Comparison of ENCODE assay signal across 9 cellular contexts in the genomic region with DNA sequence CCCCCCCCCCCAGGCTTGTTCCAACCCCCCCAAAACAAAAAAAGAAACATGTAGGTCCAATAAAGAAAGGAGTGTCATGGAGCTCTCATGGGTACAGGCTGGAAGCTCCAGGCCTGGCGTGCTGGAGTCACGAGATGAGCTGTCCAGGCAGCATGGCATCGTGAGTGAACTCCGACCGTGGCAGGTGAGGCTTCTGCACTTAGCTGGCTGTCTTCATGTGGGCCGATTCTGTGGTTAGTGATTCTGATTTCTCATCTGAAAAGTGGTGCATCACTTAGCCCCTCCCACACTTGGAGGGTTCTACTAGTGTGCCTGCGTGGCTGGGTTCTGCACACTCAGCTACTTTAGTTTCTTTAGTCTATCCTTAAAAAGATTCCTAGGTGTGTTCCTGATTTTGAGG.
DNase-seq lines count a peak whose midpoint lies in the region; ATAC-seq and TF ChIP-seq lines count a peak whose summit lies in the region.
"Had no signal": no experiment of that assay in that cellular context is flagged by ENCODE, and none has a peak within 500 bp of the region (broad histone marks: within the 10 kb centered on the region; RNA-seq: fewer than 3 reads in every experiment).

No MANE protein-coding gene starts in this region.

- no peaks in the 10 kb centered on the region for H3K27me3 ChIP-seq in MM.1S (replicated peaks; ENCODE audit: insufficient read depth, low read length)
- no peaks in the 10 kb centered on the region for H3K27me3 ChIP-seq in esophagus muscularis mucosa
- H3K27me3 ChIP-seq: cardiac muscle cell had no signal

- WGBS in esophagus muscularis mucosa = 77% methylated on average over 5 of the region's 7 CpGs

- H3K4me3 Mint-ChIP-seq in MCF 10A (ENCODE audit: unreplicated experiment) = no peak overlapping the region

- peak overlapping the region; percentile 44 for H3K4me2 ChIP-seq in MM.1S (ENCODE audit: low read depth, low read length)

- H3K27ac ChIP-seq in MM.1S (ENCODE audit: low read length) = peak overlapping the region; percentile 60
- no peak overlapping the region for H3K27ac ChIP-seq in esophagus muscularis mucosa (replicated peaks in 1 of 4)
- H3K27ac ChIP-seq: cardiac muscle cell had no signal

- no peaks in the 10 kb centered on the region for H3K9me2 ChIP-seq in MM.1S (replicated peaks; ENCODE audit: insufficient read depth, low read length)

- H4K20me1 ChIP-seq in MM.1S (ENCODE audit: insufficient read depth, low read length) = peaks cover 21% of the 10 kb centered on the region

- no peak for ATAC-seq in esophagus mucosa

- no peak for TF ChIP-seq POLR2A in esophagus muscularis mucosa (IDR thresholded peaks at IDR 0.05; ENCODE audit: low read depth)

- no peaks in the 10 kb centered on the region for H3K27me3 Mint-ChIP-seq in MCF 10A (ENCODE audit: insufficient read depth, unreplicated experiment)

- H3K9me3 Mint-ChIP-seq in MCF 10A (ENCODE audit: unreplicated experiment) = no peaks in the 10 kb centered on the region

- TF ChIP-seq CTCF in GM20000 (IDR thresholded peaks at IDR 0.05; ENCODE audit: extremely low read depth, missing control alignments) = no peak
- no peak for TF ChIP-seq CTCF in MM.1S (IDR thresholded peaks at IDR 0.05; ENCODE audit: low read length)
- no peak for TF ChIP-seq CTCF in esophagus muscularis mucosa (IDR thresholded peaks at IDR 0.05)
- TF ChIP-seq CTCF in MCF 10A (IDR thresholded peaks at IDR 0.05; ENCODE audit: unreplicated experiment) = no peak

- H3K27ac Mint-ChIP-seq in MCF 10A (ENCODE audit: low read depth, unreplicated experiment) = no peak overlapping the region

- H3K36me3 Mint-ChIP-seq in MCF 10A (ENCODE audit: insufficient read depth, unreplicated experiment) = peaks cover 6% of the 10 kb centered on the region

- peaks cover 100% of the 10 kb centered on the region for H3K79me2 ChIP-seq in MM.1S (ENCODE audit: low read length)

- no peak for TF ChIP-seq EP300 in esophagus muscularis mucosa (IDR thresholded peaks at IDR 0.05)

- H3K4me1 ChIP-seq in MM.1S (ENCODE audit: low read length) (peaks cover 72% of the 10 kb centered on the region), esophagus muscularis mucosa (peaks cover 33 to 66% (median 44%) of the 10 kb centered on the region in 4 donors)

- H3K4me1 Mint-ChIP-seq in MCF 10A (ENCODE audit: insufficient read depth, unreplicated experiment) = peaks cover 19% of the 10 kb centered on the region

- H3K9me3 ChIP-seq in MM.1S (replicated peaks; ENCODE audit: insufficient read depth, low read length) = no peaks in the 10 kb centered on the region
- H3K9me3 ChIP-seq in esophagus muscularis mucosa = no peaks in the 10 kb centered on the region

- DNase-seq in GM20000 (ENCODE audit: low spot score) = peak; percentile 65
- peak; percentile 82 for DNase-seq in MM.1S
- peak; percentile 73 for DNase-seq in activated naive CD4-positive, alpha-beta T cell treated with Interleukin-2 at 50 U/mL for 16 hours
- DNase-seq in stimulated activated CD8-positive, alpha-beta memory T cell treated with anti-CD3 and anti-CD28 coated beads, Interleukin-12 subunit alpha, Interleukin-12 subunit beta, amount 100 ng/mL, for 1 hour (ENCODE audit: low read depth) = peak; percentile 25
- no peak for DNase-seq in AG08396 (ENCODE audit: low spot score)
- DNase-seq in esophagus muscularis mucosa (ENCODE audit: extremely low spot score) = no peak
- DNase-seq in MCF 10A (ENCODE audit: unreplicated experiment) = no peak

- peak overlapping the region; percentile 20; the same call in 1 of the 2 replicates for H3K9ac ChIP-seq in MM.1S (ENCODE audit: low read length)

- H3K36me3 ChIP-seq in MM.1S (replicated peaks; ENCODE audit: insufficient read depth, low read length) (0 out of 2 replicates have a peak, but pooled peaks cover 4% of the 10 kb centered on the region), esophagus muscularis mucosa (peaks cover 0 to 3% (median 2%) of the 10 kb centered on the region in 4 donors)
- H3K36me3 ChIP-seq: cardiac muscle cell had no signal

- BruUV-seq in MCF 10A (replicated peaks; lab: Mats Ljungman, UMichigan) = no TSS peak

- CTCF ChIA-PET in MCF 10A (lab: Yijun Ruan, JAX) = interaction anchor here (0.5 to 2.5 kb wide), 4 partner anchors 9 to 919 kb away, joined by 3 to 12 read pairs (median 4); no protein-coding TSS in a partner anchor

- POLR2A ChIA-PET in MCF 10A (lab: Yijun Ruan, JAX) = interaction anchor here (0.6 kb wide), 2 partner anchors 44 to 616 kb away, joined by 3 read pairs; no protein-coding TSS in a partner anchor

- intact Hi-C loops in esophagus muscularis mucosa (cut with DNase I) (loop anchor here (10.0 kb wide), 2 partner anchors 247 to 787 kb away; partner anchors contain the start of gene CCNT2), MCF 10A (cut with micrococcal nuclease) (no loop called here)

- no peak overlapping the region for H2AFZ ChIP-seq in MM.1S (ENCODE audit: low read length)

- H3K4me3 ChIP-seq in MM.1S (ENCODE audit: low read length) (peak overlapping the region; percentile 2; the same call in 1 of the 2 replicates), esophagus muscularis mucosa (no peak overlapping the region)
- H3K4me3 ChIP-seq: cardiac muscle cell had no signal

- peaks cover 31% of the 10 kb centered on the region for H3F3A ChIP-seq in MM.1S (ENCODE audit: insufficient read depth, low read length)

Comparison
In these comparisons a context has a peak if more than half of its experiments do, and no peak if none do; other contexts are left out.
1. DNase-seq: peak in GM20000 (single experiment), MM.1S (single experiment), activated naive CD4-positive, alpha-beta T cell treated with Interleukin-2 at 50 U/mL for 16 hours (single experiment) and stimulated activated CD8-positive, alpha-beta memory T cell treated with anti-CD3 and anti-CD28 coated beads, Interleukin-12 subunit alpha, Interleukin-12 subunit beta, amount 100 ng/mL, for 1 hour (single experiment); none in AG08396 (single experiment), esophagus muscularis mucosa (single experiment) and MCF 10A (single experiment).